26 cellular contexts compared by ENCODE assay signal in genomic region chr2:18599509-18600254, GRCh38. TPM values are rescaled to one million over a fixed set of nuclear protein-coding genes. Genes with fewer than 3 reads are reported as not detected.
DNase-seq lines count a peak whose midpoint lies in the region; ATAC-seq and TF ChIP-seq lines count a peak whose summit lies in the region.
"Had no signal": no experiment of that assay in that cellular context is flagged by ENCODE, and none has a peak within 500 bp of the region (broad histone marks: within the 10 kb centered on the region; RNA-seq: fewer than 3 reads in every experiment).

No MANE protein-coding gene starts in this region.

- POLR2A ChIA-PET in A673 (lab: Charles Lee; ENCODE audit: low non-redundant PET), result no interaction called here
- POLR2A ChIA-PET in activated CD8-positive, alpha-beta T cell treated with anti-CD3 and anti-CD28 coated beads for 36 hours (lab: Charles Lee), result no interaction called here

- peak overlapping the region; percentile 34 for H3K27ac ChIP-seq in A673 (ENCODE audit: low read depth, low read length, poor library complexity, severe bottlenecking)
- peak overlapping the region; percentile 50 for H3K27ac ChIP-seq in GM23248
- peak overlapping the region; percentile 37 for H3K27ac ChIP-seq in left ventricle myocardium inferior (replicated peaks)
- H3K27ac ChIP-seq: A549, PC-9, prostate gland, SK-N-MC, uterus had no signal

- no peaks in the 10 kb centered on the region for H3K9me3 ChIP-seq in A673 (ENCODE audit: low read depth, low read length, poor library complexity, severe bottlenecking)
- no peaks in the 10 kb centered on the region for H3K9me3 ChIP-seq in GM23248 (ENCODE audit: low read depth)
- no peaks in the 10 kb centered on the region for H3K9me3 ChIP-seq in left ventricle myocardium inferior (replicated peaks)
- H3K9me3 ChIP-seq: A549, prostate gland, uterus had no signal

- CTCF ChIA-PET in A673 (lab: Charles Lee), result no interaction called here
- CTCF ChIA-PET in activated CD8-positive, alpha-beta T cell treated with anti-CD3 and anti-CD28 coated beads for 36 hours (lab: Charles Lee), result no interaction called here

- H3K36me3 ChIP-seq in A673 (ENCODE audit: insufficient read depth, low read length, poor library complexity, severe bottlenecking), result no peaks in the 10 kb centered on the region
- no peaks in the 10 kb centered on the region for H3K36me3 ChIP-seq in GM23248 (ENCODE audit: low read depth)
- H3K36me3 ChIP-seq in left ventricle myocardium inferior, result no peaks in the 10 kb centered on the region
- H3K36me3 ChIP-seq: prostate gland, uterus had no signal

- TF ChIP-seq CTCF in A673 (conservative IDR thresholded peaks at IDR 0.05; ENCODE audit: low read depth, low read length) (no peak), left ventricle myocardium inferior (IDR thresholded peaks at IDR 0.05; ENCODE audit: borderline replicate concordance) (no peak)
- TF ChIP-seq CTCF in activated CD8-positive, alpha-beta T cell treated with anti-CD3 and anti-CD28 coated beads for 36 hours (IDR thresholded peaks at IDR 0.05), result no peak

- intact Hi-C loops in A673 (cut with micrococcal nuclease; ENCODE audit: unreplicated experiment), result loop anchor here (2.0 kb wide), 1 partner anchor 79 kb away; no protein-coding TSS in a partner anchor
- intact Hi-C loops in left ventricle myocardium inferior (cut with micrococcal nuclease), result no loop called here
- intact Hi-C loops in activated CD8-positive, alpha-beta T cell treated with anti-CD3 and anti-CD28 coated beads for 36 hours (cut with micrococcal nuclease), result no loop called here

- DNase-seq in A673 (ENCODE audit: low spot score), result peak; percentile 93
- peak; percentile 87 for DNase-seq in GM23248
- DNase-seq in astrocyte of the hippocampus (ENCODE audit: low read depth, low spot score), result peak; percentile 48
- DNase-seq in left ventricle myocardium inferior, result no peak
- no peak for DNase-seq in kidney tubule cell (ENCODE audit: low spot score)
- no peak for DNase-seq in activated CD8-positive, alpha-beta T cell treated with anti-CD3 and anti-CD28 coated beads for 36 hours
- DNase-seq: activated CD4-positive, alpha-beta T cell treated with anti-CD3 and anti-CD28 coated beads for 48 hours; activated naive CD4-positive, alpha-beta T cell treated with Interleukin-2 at 50 U/mL for 16 hours; activated T-cell treated with anti-CD3 and anti-CD28 coated beads for 4 hours; effector memory CD4-positive, alpha-beta T cell; immature natural killer cell; natural killer cell; NCI-H524; PC-9; stimulated activated naive CD8-positive, alpha-beta T cell treated with anti-CD3 and anti-CD28 coated beads, Interleukin-15, amount 100 ng/mL, for 72 hours; uterus had no signal

- H3K4me3 Mint-ChIP-seq in activated CD8-positive, alpha-beta T cell treated with anti-CD3 and anti-CD28 coated beads for 36 hours, result no peak overlapping the region
- H3K4me3 Mint-ChIP-seq: brain; immature natural killer cell; natural killer cell; stimulated activated naive CD8-positive, alpha-beta T cell treated with anti-CD3 and anti-CD28 coated beads, Interleukin-15, amount 100 ng/mL, for 72 hours had no signal

- ATAC-seq in activated CD8-positive, alpha-beta T cell treated with anti-CD3 and anti-CD28 coated beads for 36 hours, result no peak
- ATAC-seq in GM18520 (IDR thresholded peaks at IDR 0.05; ENCODE audit: unreplicated experiment) (no peak), HG02678 (IDR thresholded peaks at IDR 0.05; ENCODE audit: unreplicated experiment) (no peak)
- ATAC-seq: A549; GM12878; stimulated activated naive CD8-positive, alpha-beta T cell treated with anti-CD3 and anti-CD28 coated beads, Interleukin-15, amount 100 ng/mL, for 72 hours had no signal

- H3K4me3 ChIP-seq in A673 (ENCODE audit: low read depth, low read length, poor library complexity, severe bottlenecking) (no peak overlapping the region), GM23248 (peak overlapping the region; percentile 22; the same call in 1 of the 2 replicates), left ventricle myocardium inferior (no peak overlapping the region)
- H3K4me3 ChIP-seq: A549, GM12878, PC-9, prostate gland, SK-N-MC, uterus had no signal

- H3K9me3 Mint-ChIP-seq in activated CD8-positive, alpha-beta T cell treated with anti-CD3 and anti-CD28 coated beads for 36 hours, result peaks cover 2% of the 10 kb centered on the region
- H3K9me3 Mint-ChIP-seq: brain, natural killer cell had no signal

- peak overlapping the region; percentile 40 for H3K4me2 ChIP-seq in GM23248 (ENCODE audit: unreplicated experiment)
- H3K4me2 ChIP-seq: A549, PC-9 had no signal

- H3K36me3 Mint-ChIP-seq in activated CD8-positive, alpha-beta T cell treated with anti-CD3 and anti-CD28 coated beads for 36 hours (ENCODE audit: low read depth), result peaks cover 4% of the 10 kb centered on the region
- H3K36me3 Mint-ChIP-seq: brain, immature natural killer cell, natural killer cell had no signal

- no TSS peak for BruUV-seq in A673 (replicated peaks; lab: Mats Ljungman, UMichigan)

- H4K20me1 ChIP-seq in GM23248 (ENCODE audit: insufficient read depth), result no peaks in the 10 kb centered on the region

- no peaks in the 10 kb centered on the region for H3K79me2 ChIP-seq in GM23248 (ENCODE audit: insufficient read depth)

- H3K27me3 ChIP-seq in A673 (replicated peaks; ENCODE audit: insufficient read depth, low read depth, low read length, poor library complexity) (no peaks in the 10 kb centered on the region), GM23248 (replicated peaks; ENCODE audit: insufficient read depth) (no peaks in the 10 kb centered on the region), left ventricle myocardium inferior (ENCODE audit: low read depth) (no peaks in the 10 kb centered on the region)
- H3K27me3 ChIP-seq: uterus had no signal

- H3K9ac ChIP-seq in GM23248, result 0 out of 2 replicates have a peak overlapping the region, but pooled peaks have one; percentile 5

- in situ Hi-C loops in GM23248 (cut with MboI), result no loop called here

- peak overlapping the region; percentile 45 for H2AFZ ChIP-seq in GM23248
- H2AFZ ChIP-seq: PC-9 had no signal

- H3K4me1 Mint-ChIP-seq in activated CD8-positive, alpha-beta T cell treated with anti-CD3 and anti-CD28 coated beads for 36 hours (ENCODE audit: low read depth), result no peaks in the 10 kb centered on the region
- H3K4me1 Mint-ChIP-seq: brain; natural killer cell; stimulated activated naive CD8-positive, alpha-beta T cell treated with anti-CD3 and anti-CD28 coated beads, Interleukin-15, amount 100 ng/mL, for 72 hours had no signal

- H3K9me2 ChIP-seq in GM23248 (ENCODE audit: insufficient read depth), result no peaks in the 10 kb centered on the region

- peaks cover 22% of the 10 kb centered on the region for H3K4me1 ChIP-seq in A673 (ENCODE audit: insufficient read depth, low read length, poor library complexity, severe bottlenecking)
- peaks cover 23% of the 10 kb centered on the region for H3K4me1 ChIP-seq in GM23248 (ENCODE audit: insufficient read depth)
- H3K4me1 ChIP-seq in left ventricle myocardium inferior, result peaks cover 23% of the 10 kb centered on the region
- H3K4me1 ChIP-seq: A549, prostate gland, uterus had no signal

- WGBS in GM23248 (ENCODE audit: low coverage in 1 of 2, low lambda C conversion rate in 2 of 2, missing lambda C conversion rate in 2 of 2), 2 experiments, result 0 to 1% methylated on average over 2 of the region's 2 CpGs

- H3F3A ChIP-seq in GM23248 (ENCODE audit: insufficient read depth), result peaks cover 37% of the 10 kb centered on the region

- no peaks in the 10 kb centered on the region for H3K27me3 Mint-ChIP-seq in activated CD8-positive, alpha-beta T cell treated with anti-CD3 and anti-CD28 coated beads for 36 hours
- H3K27me3 Mint-ChIP-seq: brain; stimulated activated naive CD8-positive, alpha-beta T cell treated with anti-CD3 and anti-CD28 coated beads, Interleukin-15, amount 100 ng/mL, for 72 hours had no signal

- no peak overlapping the region for H3K27ac Mint-ChIP-seq in activated CD8-positive, alpha-beta T cell treated with anti-CD3 and anti-CD28 coated beads for 36 hours
- H3K27ac Mint-ChIP-seq: brain; immature natural killer cell; natural killer cell; stimulated activated naive CD8-positive, alpha-beta T cell treated with anti-CD3 and anti-CD28 coated beads, Interleukin-15, amount 100 ng/mL, for 72 hours had no signal

RNA-seq across cellular contexts. Expression of gene NT5C1B, which starts 10.3 kb away (rescaled TPM):
- total RNA-seq in A673 (2021) (not detected in 2 replicates), left ventricle myocardium inferior (not detected)
- total RNA-seq in GM23248 (2014; rRNA removed; shearing (Covaris generic)), result not detected in 2 replicates
- 0.88 and 1.4 TPM in 2 replicates for polyA plus RNA-seq in GM23248 (2016; fragmentation: Nextera tagmentation; extraction: Ambion mirVana)
- not detected for total RNA-seq in activated CD8-positive, alpha-beta T cell treated with anti-CD3 and anti-CD28 coated beads for 36 hours
- total RNA-seq: Daoy, GM12878, H4, HT1080, natural killer cell, PC-9, uterus had no signal
- polyA plus RNA-seq: A549 had no signal

RNA-seq across cellular contexts. Expression of gene RDH14, which starts 39.2 kb away (rescaled TPM):
- total RNA-seq in A673 (2021) (19.0 and 22.1 TPM in 2 replicates), left ventricle myocardium inferior (42.6 TPM)
- total RNA-seq in GM23248 (2014; rRNA removed; shearing (Covaris generic)), result 25.2 and 29.8 TPM in 2 replicates
- polyA plus RNA-seq in GM23248 (2016; fragmentation: Nextera tagmentation; extraction: Ambion mirVana), result 31.3 and 32.5 TPM in 2 replicates
- 10 to 100 TPM; 18.8 to 19.4 TPM for total RNA-seq in activated CD8-positive, alpha-beta T cell treated with anti-CD3 and anti-CD28 coated beads for 36 hours

Comparison
In these comparisons a context has a peak if more than half of its experiments do, and no peak if none do; other contexts are left out.
1. DNase-seq: peak in A673 (single experiment), GM23248 (single experiment) and astrocyte of the hippocampus (single experiment); none in left ventricle myocardium inferior (single experiment), kidney tubule cell (single experiment) and activated CD8-positive, alpha-beta T cell treated with anti-CD3 and anti-CD28 coated beads for 36 hours (single experiment).
2. Peak in every context shown above with its lines, with median percentiles within 50 percentile points of each other: H3K27ac ChIP-seq.